Comparison of ENCODE assay signal across 17 cellular contexts in the genomic region with DNA sequence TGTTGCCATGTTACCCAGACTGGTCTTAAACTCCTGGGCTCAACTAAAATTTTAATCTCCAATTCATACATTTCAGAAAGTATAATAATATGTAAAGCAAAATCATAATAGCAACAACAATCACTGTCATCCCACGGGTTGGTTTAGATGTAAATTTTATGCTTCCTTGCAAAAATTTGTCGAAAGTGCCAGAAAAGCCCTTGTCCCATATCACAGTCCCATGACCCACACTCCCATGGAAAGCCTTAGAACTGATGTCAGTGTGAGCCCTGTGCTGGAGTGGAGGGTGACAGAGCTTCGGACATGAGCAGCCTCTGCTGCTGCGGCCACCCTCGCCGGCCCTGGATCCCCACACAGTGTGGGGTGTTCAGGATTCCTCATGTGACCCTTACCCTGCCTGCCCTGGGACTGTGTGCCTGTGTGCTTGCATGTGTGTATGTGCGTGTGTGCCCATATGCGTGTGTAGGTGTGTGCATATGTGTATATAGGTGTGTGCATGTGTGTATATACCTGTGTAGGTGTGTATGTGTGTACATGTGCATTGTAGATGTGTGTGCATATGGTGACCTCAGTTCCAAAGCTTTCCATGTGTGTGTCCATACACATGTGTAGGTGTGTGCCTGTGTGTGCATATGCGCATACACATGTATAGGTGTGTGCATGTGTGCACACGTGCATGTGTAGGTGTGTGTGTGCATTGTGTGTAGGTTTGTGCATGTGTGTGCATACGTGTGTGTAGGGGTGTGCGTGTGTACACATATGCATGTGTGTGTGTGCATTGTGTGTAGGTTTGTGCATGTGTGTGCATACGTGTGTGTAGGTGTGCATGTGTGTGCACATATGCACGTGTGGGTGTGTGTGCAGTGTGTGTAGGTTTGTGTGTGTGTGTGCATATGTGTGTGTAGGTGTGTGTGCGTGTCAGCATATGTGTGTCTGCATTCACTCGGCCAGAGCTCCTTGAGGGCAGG.
DNase-seq lines count a peak whose midpoint lies in the region; ATAC-seq, FAIRE-seq and TF ChIP-seq lines count a peak whose summit lies in the region.
"Had no signal": no experiment of that assay in that cellular context is flagged by ENCODE, and none has a peak within 500 bp of the region (broad histone marks: within the 10 kb centered on the region; RNA-seq: fewer than 3 reads in every experiment).

No MANE protein-coding gene starts in this region.

- H2AFZ ChIP-seq in GM12878 (ENCODE audit: control insufficient read depth, low read depth, low read length) (no peak overlapping the region), trophoblast cell (ENCODE audit: insufficient read depth, low read length, poor library complexity) (no peak overlapping the region)

- H3K9me3 Mint-ChIP-seq in CD4-positive, CD25-positive, alpha-beta regulatory T cell: no peaks in the 10 kb centered on the region
- H3K9me3 Mint-ChIP-seq: CD8-positive, alpha-beta memory T cell had no signal

- peak overlapping the region in 2 of 3 donors; percentile 35 to 76 for H3K27ac Mint-ChIP-seq in CD4-positive, CD25-positive, alpha-beta regulatory T cell

- no peak overlapping the region for H4K8ac ChIP-seq in trophoblast cell (ENCODE audit: low read depth, low read length)

- intact Hi-C loops in GM12878 (cut with micrococcal nuclease; ENCODE audit: unreplicated experiment) (no loop called here), right lobe of liver (cut with DNase I) (loop anchor here in 1 of 2 donors (10.0 kb wide), 1 partner anchor 63 kb away; the partner anchor contains the start of gene HPCAL1), left ventricle myocardium inferior (cut with micrococcal nuclease) (no loop called here)

- H2BK5ac ChIP-seq in trophoblast cell (ENCODE audit: low read depth, low read length, poor library complexity): no peak overlapping the region

- no peak overlapping the region for H3K18ac ChIP-seq in trophoblast cell (ENCODE audit: low read length)

- no peak overlapping the region for H2AK5ac ChIP-seq in trophoblast cell (ENCODE audit: low read length)

- H4K91ac ChIP-seq in trophoblast cell (ENCODE audit: low read depth, low read length): no peak overlapping the region

- peaks cover 2% of the 10 kb centered on the region for H3K36me3 ChIP-seq in CD4-positive, CD25-positive, alpha-beta regulatory T cell (ENCODE audit: control insufficient read depth, insufficient read depth, low read length)
- no peaks in the 10 kb centered on the region for H3K36me3 ChIP-seq in GM12878 (ENCODE audit: control insufficient read depth in 2 of 2, insufficient read depth in 2 of 2, low read length in 1 of 2)
- H3K36me3 ChIP-seq in right lobe of liver: no peaks in the 10 kb centered on the region
- no peaks in the 10 kb centered on the region for H3K36me3 ChIP-seq in trophoblast cell (ENCODE audit: control insufficient read depth in 1 of 2, insufficient read depth in 2 of 2, low read length in 2 of 2)
- no peaks in the 10 kb centered on the region for H3K36me3 ChIP-seq in left ventricle myocardium inferior
- H3K36me3 ChIP-seq: SJSA1 had no signal

- FAIRE-seq in GM12878 (lab: Jason Lieb, UNC): no peak
- FAIRE-seq: H54 had no signal

- H3K14ac ChIP-seq in trophoblast cell (ENCODE audit: low read length): no peak overlapping the region

- 60% methylated on average over 16 of the region's 16 CpGs for whole genome bisulfite sequencing in GM12878 (ENCODE audit: insufficient coverage, insufficient replicate concordance, low lambda C conversion rate, missing lambda C conversion rate)
- 91% methylated on average over 4 of the region's 16 CpGs for WGBS in right lobe of liver (ENCODE audit: insufficient coverage, low coverage, low lambda C conversion rate, missing lambda C conversion rate)
- WGBS in trophoblast cell (ENCODE audit: extremely low coverage, insufficient coverage, insufficient read length): no CpG with 5 or more reads among the region's 16 CpGs

- H3K9me3 ChIP-seq in CD4-positive, CD25-positive, alpha-beta regulatory T cell (ENCODE audit: control insufficient read depth in 2 of 2, low read length in 2 of 2): no peaks in the 10 kb centered on the region
- H3K9me3 ChIP-seq in GM12878 (replicated peaks; ENCODE audit: control insufficient read depth, insufficient read depth, low read length): no peaks in the 10 kb centered on the region
- no peaks in the 10 kb centered on the region for H3K9me3 ChIP-seq in right lobe of liver
- peaks cover 4% of the 10 kb centered on the region for H3K9me3 ChIP-seq in trophoblast cell (ENCODE audit: insufficient read depth, low read depth, low read length)
- no peaks in the 10 kb centered on the region for H3K9me3 ChIP-seq in left ventricle myocardium inferior (replicated peaks)
- H3K9me3 ChIP-seq: SJSA1 had no signal

- no peak overlapping the region for H3K4me3 ChIP-seq in CD4-positive, CD25-positive, alpha-beta regulatory T cell (ENCODE audit: low read depth, low read length)
- H3K4me3 ChIP-seq in GM12878: no peak overlapping the region
- no peak overlapping the region for H3K4me3 ChIP-seq in right lobe of liver
- peak overlapping the region; percentile 29 for H3K4me3 ChIP-seq in trophoblast cell (ENCODE audit: low read depth, low read length)
- H3K4me3 ChIP-seq in left ventricle myocardium inferior: no peak overlapping the region
- H3K4me3 ChIP-seq: SJSA1 had no signal

- no peak overlapping the region for H3K27ac ChIP-seq in CD4-positive, CD25-positive, alpha-beta regulatory T cell (ENCODE audit: insufficient read depth, low read length, poor library complexity, severe bottlenecking)
- H3K27ac ChIP-seq in GM12878 (ENCODE audit: control insufficient read depth, insufficient read depth): no peak overlapping the region
- H3K27ac ChIP-seq in right lobe of liver: peak overlapping the region in 2 of 3 donors; percentile 31 to 66
- H3K27ac ChIP-seq in trophoblast cell (ENCODE audit: low read depth, low read length): no peak overlapping the region
- no peak overlapping the region for H3K27ac ChIP-seq in left ventricle myocardium inferior (replicated peaks)
- H3K27ac ChIP-seq: SJSA1 had no signal

- no peak overlapping the region for H3K4me2 ChIP-seq in GM12878 (ENCODE audit: control insufficient read depth, insufficient read depth)
- H3K4me2 ChIP-seq in trophoblast cell (ENCODE audit: low read length): no peak overlapping the region

- H2BK12ac ChIP-seq in trophoblast cell (ENCODE audit: low read length): no peak overlapping the region

- H3K4me1 Mint-ChIP-seq in CD4-positive, CD25-positive, alpha-beta regulatory T cell: peaks cover 5 to 54% (median 21%) of the 10 kb centered on the region in 4 donors

- no peaks in the 10 kb centered on the region for H4K20me1 ChIP-seq in GM12878 (ENCODE audit: control insufficient read depth, insufficient read depth)

- POLR2A ChIA-PET in GM12878 (lab: Charles Lee): no interaction called here

- H3K79me2 ChIP-seq in GM12878 (ENCODE audit: control insufficient read depth, insufficient read depth, low read length) (no peaks in the 10 kb centered on the region), trophoblast cell (ENCODE audit: control insufficient read depth, insufficient read depth, low read length, poor library complexity) (no peaks in the 10 kb centered on the region)

- no peaks in the 10 kb centered on the region for H3K36me3 Mint-ChIP-seq in CD4-positive, CD25-positive, alpha-beta regulatory T cell

- peak overlapping the region; percentile 63 for H3K23ac ChIP-seq in trophoblast cell (ENCODE audit: low read length)

- TF ChIP-seq CTCF in GM12878 (IDR thresholded peaks at IDR 0.05 in 2 of 3, conservative IDR thresholded peaks at IDR 0.05 in 1 of 3; ENCODE audit: control insufficient read depth in 2 of 3, extremely low read depth in 1 of 3, insufficient read depth in 1 of 3, low read depth in 3 of 3, low read length in 3 of 3) (no peak), right lobe of liver (IDR thresholded peaks at IDR 0.05) (no peak), left ventricle myocardium inferior (IDR thresholded peaks at IDR 0.05; ENCODE audit: borderline replicate concordance) (no peak)

- no peak overlapping the region for H3K4ac ChIP-seq in trophoblast cell (ENCODE audit: low read depth, low read length)

- H3K79me1 ChIP-seq in trophoblast cell (ENCODE audit: low read length): no peaks in the 10 kb centered on the region

- TF ChIP-seq POLR2A in GM12878 (IDR thresholded peaks at IDR 0.05; ENCODE audit: low read depth, low read length): no peak
- TF ChIP-seq POLR2A in right lobe of liver (IDR thresholded peaks at IDR 0.05): no peak

- H3K27me3 ChIP-seq in CD4-positive, CD25-positive, alpha-beta regulatory T cell (ENCODE audit: control insufficient read depth, insufficient read depth, low read length): no peaks in the 10 kb centered on the region
- H3K27me3 ChIP-seq in GM12878 (replicated peaks in 1 of 2; ENCODE audit: control insufficient read depth in 2 of 2, insufficient read depth in 2 of 2, low read length in 1 of 2) (no peaks in the 10 kb centered on the region), right lobe of liver (no peaks in the 10 kb centered on the region), trophoblast cell (ENCODE audit: insufficient read depth, low read length) (no peaks in the 10 kb centered on the region), left ventricle myocardium inferior (ENCODE audit: low read depth) (no peaks in the 10 kb centered on the region)
- H3K27me3 ChIP-seq: SJSA1 had no signal

- RAD21 ChIA-PET in GM12878 (lab: Charles Lee; ENCODE audit: unreplicated experiment): no interaction called here

- SMC1A ChIA-PET in GM12878 (lab: Charles Lee; ENCODE audit: uncharacterized antibody, unreplicated experiment): interaction anchor here (1.0 kb wide), 1 partner anchor 41 kb away, joined by 4 read pairs; no protein-coding TSS in a partner anchor

- in situ Hi-C loops in GM12878 (cut with MboI): no loop called here

- H2BK120ac ChIP-seq in trophoblast cell (ENCODE audit: insufficient read depth, low read length, poor library complexity): no peak overlapping the region

- H3K4me1 ChIP-seq in CD4-positive, CD25-positive, alpha-beta regulatory T cell (ENCODE audit: control insufficient read depth, insufficient read depth, low read length, poor library complexity, severe bottlenecking): no peaks in the 10 kb centered on the region
- H3K4me1 ChIP-seq in GM12878 (ENCODE audit: control insufficient read depth, insufficient read depth, low read length) (no peaks in the 10 kb centered on the region), right lobe of liver (peaks cover 0 to 64% (median 25%) of the 10 kb centered on the region in 4 donors), trophoblast cell (ENCODE audit: control insufficient read depth in 1 of 2, insufficient read depth in 2 of 2, low read length in 2 of 2) (peaks cover 1 to 6% of the 10 kb centered on the region in 2 experiments), left ventricle myocardium inferior (peaks cover 48% of the 10 kb centered on the region)
- H3K4me1 ChIP-seq: SJSA1 had no signal

- H3K9ac ChIP-seq in GM12878 (ENCODE audit: control insufficient read depth, insufficient read depth, low read length): no peak overlapping the region
- peak overlapping the region; percentile 20 for H3K9ac ChIP-seq in trophoblast cell (ENCODE audit: low read length)

- no peak for TF ChIP-seq RAD21 in GM12878 (IDR thresholded peaks at IDR 0.05; ENCODE audit: insufficient read depth, low read depth, low read length)

- H4K12ac ChIP-seq in trophoblast cell (ENCODE audit: low read depth, low read length): no peak overlapping the region

- peak overlapping the region in 1 of 4 donors; percentile 31 for H3K4me3 Mint-ChIP-seq in CD4-positive, CD25-positive, alpha-beta regulatory T cell
- H3K4me3 Mint-ChIP-seq: CD8-positive, alpha-beta memory T cell had no signal

- no peaks in the 10 kb centered on the region for H3K27me3 Mint-ChIP-seq in CD4-positive, CD25-positive, alpha-beta regulatory T cell
- H3K27me3 Mint-ChIP-seq: CD8-positive, alpha-beta memory T cell had no signal

- CTCF ChIA-PET in GM12878 (lab: Yijun Ruan, JAX): no interaction called here

- no peak for DNase-seq in CD4-positive, CD25-positive, alpha-beta regulatory T cell
- DNase-seq in GM12878 (ENCODE audit: low read depth, low spot score) (no peak), right lobe of liver (no peak), trophoblast cell (no peak), NCI-H524 treated with DMSO at 0.1 percent for 48 hours (lab: John Stamatoyannopoulos, UW) (no peak), left ventricle myocardium inferior (no peak), DMS79 (lab: John Stamatoyannopoulos, UW) (no peak)
- DNase-seq: AML-193; CD8-positive, alpha-beta memory T cell; GF-D8; NCI-H1048; NCI-H146; NCI-H2081 treated with DMSO at 0.1 percent for 48 hours; NCI-H2227 treated with DMSO at 0.1 percent for 48 hours had no signal

- no TSS peak for BruUV-seq in GM12878 (replicated peaks; lab: Mats Ljungman, UMichigan)

- ATAC-seq in CD4-positive, CD25-positive, alpha-beta regulatory T cell (ENCODE audit: low read depth in 2 of 2): no peak
- ATAC-seq in GM12878 (no peak), right lobe of liver (no peak), HG03460 (IDR thresholded peaks at IDR 0.05; ENCODE audit: unreplicated experiment) (no peak)

- TF ChIP-seq EP300 in GM12878 (IDR thresholded peaks at IDR 0.05; ENCODE audit: borderline replicate concordance in 1 of 2, control insufficient read depth in 1 of 2, low read depth in 2 of 2, low read length in 2 of 2): no peak

Comparison
In these comparisons a context has a peak if more than half of its experiments do, and no peak if none do; other contexts are left out.
1. H3K27ac ChIP-seq: peak in right lobe of liver (2 of 3); none in CD4-positive, CD25-positive, alpha-beta regulatory T cell (single experiment), GM12878 (single experiment), trophoblast cell (single experiment) and left ventricle myocardium inferior (single experiment).